Comparison of ENCODE assay signal across 2 cellular contexts in genomic region chrX:120690344-120690743, GRCh38.
TF ChIP-seq lines count a peak whose summit lies in the region.

No MANE protein-coding gene starts in this region.

TF ChIP-seq in SK-N-SH, 30 proteins besides CTCF, POLR2A, EP300 and RAD21 (continued from another document):
- TF ChIP-seq PBX3 (IDR thresholded peaks at IDR 0.05) (no peak), EZH2phosphoT487 (IDR thresholded peaks at IDR 0.05; ENCODE audit: borderline replicate concordance, low read depth) (no peak), NFIC (IDR thresholded peaks at IDR 0.05; ENCODE audit: borderline replicate concordance) (no peak), IRF3 (IDR thresholded peaks at IDR 0.05; ENCODE audit: low read depth, low read length) (no peak)

TF ChIP-seq in SK-N-SH treated with all-trans-retinoic acid at 6 μM for 48 hours, 23 proteins besides CTCF, POLR2A, EP300 and RAD21 (continued from another document):
- TF ChIP-seq POU6F1 (CRISPR knock-in tag; IDR thresholded peaks at IDR 0.05; ENCODE audit: borderline replicate concordance, low read depth) = no peak
